In the genomic region with DNA sequence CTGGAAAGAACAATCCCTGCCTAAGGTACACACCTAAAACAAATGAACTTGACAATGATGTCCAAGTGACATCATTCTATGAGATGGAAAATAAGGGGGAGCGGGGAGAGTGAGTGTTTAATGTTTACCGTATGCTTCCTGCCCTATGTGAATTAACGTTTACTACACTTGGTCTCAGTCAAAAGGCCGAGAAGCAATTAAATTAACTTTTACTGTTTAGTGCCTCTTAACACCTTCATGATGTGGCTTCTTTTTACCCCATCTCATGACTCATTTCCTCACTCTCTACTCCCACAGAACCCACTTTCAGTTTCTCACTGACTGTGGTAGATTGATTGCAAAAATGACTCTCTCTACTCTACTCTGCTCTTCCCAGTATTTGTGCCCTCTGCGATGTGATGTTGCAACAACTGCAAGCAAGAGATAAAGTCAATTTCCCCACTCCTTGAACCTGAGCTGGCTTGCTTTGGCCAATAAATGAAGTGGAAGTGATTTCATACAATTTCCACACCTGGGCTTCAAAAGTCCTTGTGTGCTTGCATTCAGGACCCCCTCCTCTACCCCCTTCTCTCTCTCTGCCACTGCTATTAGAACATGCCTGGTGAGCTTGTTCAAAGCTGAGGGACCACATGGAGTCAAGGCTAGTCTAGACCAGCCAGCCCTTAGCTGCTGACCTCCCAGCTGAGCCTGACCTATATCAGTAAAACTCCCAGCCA, we compare ENCODE assay signal across 7 cellular contexts. TPM values are rescaled to one million over a fixed set of nuclear protein-coding genes. Genes with fewer than 3 reads are reported as not detected.
DNase-seq lines count a peak whose midpoint lies in the region; ATAC-seq, FAIRE-seq and TF ChIP-seq lines count a peak whose summit lies in the region.

No MANE protein-coding gene starts in this region.

- H3K27ac Mint-ChIP-seq in activated CD4-positive, alpha-beta memory T cell treated with anti-CD3 and anti-CD28 coated beads for 36 hours, result peak overlapping the region; percentile 15
- H3K27ac Mint-ChIP-seq in glutamatergic neuron (ENCODE audit: unreplicated experiment), result no peak overlapping the region

- H3K4me1 Mint-ChIP-seq in activated CD4-positive, alpha-beta memory T cell treated with anti-CD3 and anti-CD28 coated beads for 36 hours (ENCODE audit: low read depth), result peaks cover 16% of the 10 kb centered on the region
- no peaks in the 10 kb centered on the region for H3K4me1 Mint-ChIP-seq in glutamatergic neuron (ENCODE audit: low read depth, unreplicated experiment)

- TF ChIP-seq CTCF in GM13976 (IDR thresholded peaks at IDR 0.05; ENCODE audit: borderline replicate concordance, control extremely low read depth, extremely low read depth, insufficient read depth, missing control alignments) (no peak), kidney epithelial cell (IDR thresholded peaks at IDR 0.05; ENCODE audit: insufficient read depth, low read length, poor library complexity, severe bottlenecking) (no peak), glutamatergic neuron (IDR thresholded peaks at IDR 0.05; ENCODE audit: partially characterized antibody, unreplicated experiment) (no peak)

- POLR2A ChIA-PET in activated CD4-positive, alpha-beta memory T cell treated with anti-CD3 and anti-CD28 coated beads for 36 hours (lab: Charles Lee), result interaction anchor here (1.0 to 1.2 kb wide), 2 partner anchors 12 to 38 kb away, joined by 5 to 6 read pairs; no protein-coding TSS in a partner anchor

- H3K9me3 Mint-ChIP-seq in activated CD4-positive, alpha-beta memory T cell treated with anti-CD3 and anti-CD28 coated beads for 36 hours, result no peaks in the 10 kb centered on the region
- no peaks in the 10 kb centered on the region for H3K9me3 Mint-ChIP-seq in glutamatergic neuron (ENCODE audit: unreplicated experiment)

- H3K27me3 ChIP-seq in kidney epithelial cell (ENCODE audit: control insufficient read depth, insufficient read depth, low read length), result peaks cover 6% of the 10 kb centered on the region

- peaks cover 49% of the 10 kb centered on the region for H3K27me3 Mint-ChIP-seq in activated CD4-positive, alpha-beta memory T cell treated with anti-CD3 and anti-CD28 coated beads for 36 hours
- H3K27me3 Mint-ChIP-seq in glutamatergic neuron (ENCODE audit: unreplicated experiment), result peaks cover 5% of the 10 kb centered on the region

- no peak for FAIRE-seq in HTR-8/SVneo (lab: Jason Lieb, UNC)

- in situ Hi-C loops in GM13976 (cut with MboI; ENCODE audit: low sequenced_read_pairs, unreplicated experiment), result no loop called here

- intact Hi-C loops in activated CD4-positive, alpha-beta memory T cell treated with anti-CD3 and anti-CD28 coated beads for 36 hours (cut with micrococcal nuclease), result loop anchor here (1.0 to 5.0 kb wide), 7 partner anchors 11 to 1278 kb away; partner anchors contain the start of genes ALKBH3, API5, HSD17B12 and PRDM11

- H3K4me3 ChIP-seq in kidney epithelial cell (ENCODE audit: low read depth, low read length), result no peak overlapping the region

- CTCF ChIA-PET in activated CD4-positive, alpha-beta memory T cell treated with anti-CD3 and anti-CD28 coated beads for 36 hours (lab: Charles Lee), result interaction anchor here (0.8 to 3.1 kb wide), 5 partner anchors 17 to 76 kb away, joined by 3 to 12 read pairs (median 5); partner anchors contain the start of gene C11orf96

- no peaks in the 10 kb centered on the region for H3K36me3 Mint-ChIP-seq in activated CD4-positive, alpha-beta memory T cell treated with anti-CD3 and anti-CD28 coated beads for 36 hours
- H3K36me3 Mint-ChIP-seq in glutamatergic neuron (ENCODE audit: unreplicated experiment), result no peaks in the 10 kb centered on the region

- ATAC-seq in GM21576 (IDR thresholded peaks at IDR 0.05; ENCODE audit: unreplicated experiment), result peak; percentile 100

- H3K36me3 ChIP-seq in kidney epithelial cell (ENCODE audit: control insufficient read depth, insufficient read depth, low read length), result no peaks in the 10 kb centered on the region

- no peak overlapping the region for H3K4me3 Mint-ChIP-seq in activated CD4-positive, alpha-beta memory T cell treated with anti-CD3 and anti-CD28 coated beads for 36 hours
- H3K4me3 Mint-ChIP-seq in glutamatergic neuron (ENCODE audit: unreplicated experiment), result no peak overlapping the region

- DNase-seq in GM13976 (ENCODE audit: low spot score) (peak; percentile 76), HTR-8/SVneo (ENCODE audit: insufficient read length, low spot score) (peak; percentile 11), kidney epithelial cell (ENCODE audit: low read depth) (peak; percentile 70), glutamatergic neuron (no peak), islet precursor cell (no peak)
- peak; percentile 54 for DNase-seq in activated CD4-positive, alpha-beta memory T cell treated with anti-CD3 and anti-CD28 coated beads for 36 hours

RNA-seq across cellular contexts. Expression of gene ALKBH3, which starts 11.6 kb away (rescaled TPM):
- total RNA-seq in activated CD4-positive, alpha-beta memory T cell treated with anti-CD3 and anti-CD28 coated beads for 36 hours, result 10 to 100 TPM; 32.1 to 35.8 TPM
- total RNA-seq in kidney epithelial cell (38.5 and 48.0 TPM in 2 replicates), glutamatergic neuron (ENCODE audit: unreplicated experiment) (30.4 TPM)

Comparison
In these comparisons a context has a peak if more than half of its experiments do, and no peak if none do; other contexts are left out.
1. DNase-seq: peak in GM13976 (single experiment), HTR-8/SVneo (single experiment), activated CD4-positive, alpha-beta memory T cell treated with anti-CD3 and anti-CD28 coated beads for 36 hours (single experiment) and kidney epithelial cell (single experiment); none in glutamatergic neuron (single experiment) and islet precursor cell (single experiment).